8 cellular contexts compared by ENCODE assay signal in genomic region chr7:77940647-77941046, GRCh38.
DNase-seq lines count a peak whose midpoint lies in the region; ATAC-seq and TF ChIP-seq lines count a peak whose summit lies in the region.

No MANE protein-coding gene starts in this region.

- BruUV-seq in HCT116 (replicated peaks; lab: Mats Ljungman, UMichigan), result no TSS peak

- RAD21 ChIA-PET in HCT116 (lab: Charles Lee; ENCODE audit: low non-redundant PET in 1 of 2, low total read pairs in 2 of 2, uncharacterized antibody in 2 of 2, unreplicated experiment in 2 of 2), result no interaction called here

- DNase-seq in EH (ENCODE audit: low read depth), result peak; percentile 52
- peak; percentile 6 for DNase-seq in HCT116 (ENCODE audit: low read depth, low spot score)
- DNase-seq in dorsolateral prefrontal cortex, result peak in 2 of 10 donors; percentile 39 to 49
- DNase-seq in neural progenitor cell (ENCODE audit: low spot score), result peak; percentile 48
- no peak for DNase-seq in lower leg skin (ENCODE audit: low spot score in 2 of 2)

- no peaks in the 10 kb centered on the region for H3K9me2 ChIP-seq in HCT116 (ENCODE audit: insufficient read depth)

- no peak overlapping the region for H3K4me2 ChIP-seq in HCT116 (ENCODE audit: low read length)
- H3K4me2 ChIP-seq in OCI-LY3 (ENCODE audit: low read length), result no peak overlapping the region; the same call in 1 of the 2 replicates
- H3K4me2 ChIP-seq in neural progenitor cell, result no peak overlapping the region

- TF ChIP-seq RAD21 in HCT116 (IDR thresholded peaks at IDR 0.05; ENCODE audit: low read depth), result peak; percentile 65

- no peaks in the 10 kb centered on the region for H3K4me1 Mint-ChIP-seq in neural progenitor cell

- H3K4me1 ChIP-seq in HCT116 (ENCODE audit: control insufficient read depth in 1 of 2, insufficient read depth in 2 of 2, low read length in 2 of 2) (no peaks in the 10 kb centered on the region), OCI-LY3 (ENCODE audit: low read length) (peaks cover 10% of the 10 kb centered on the region), neural progenitor cell (no peaks in the 10 kb centered on the region)

- intact Hi-C loops in HCT116 (cut with micrococcal nuclease) (loop anchor here (1.0 to 2.0 kb wide), 3 partner anchors 100 to 984 kb away; no protein-coding TSS in a partner anchor), dorsolateral prefrontal cortex (cut with DNase I) (loop anchor here in 1 of 2 donors (10.0 kb wide), 1 partner anchor 74 kb away; no protein-coding TSS in a partner anchor), lower leg skin (cut with DNase I; ENCODE audit: low total_unique reads) (loop anchor here (10.0 kb wide), 1 partner anchor 796 kb away; no protein-coding TSS in a partner anchor)

- H3K27ac ChIP-seq in HCT116 (ENCODE audit: low read depth, low read length), result no peak overlapping the region
- H3K27ac ChIP-seq in OCI-LY3 (ENCODE audit: low read length), result no peak overlapping the region
- H3K27ac ChIP-seq in dorsolateral prefrontal cortex, result no peak overlapping the region
- H3K27ac ChIP-seq in neural progenitor cell, result no peak overlapping the region

- peaks cover 9% of the 10 kb centered on the region for H3K36me3 Mint-ChIP-seq in neural progenitor cell

- H3K4me3 ChIP-seq in HCT116 (replicated peaks in 1 of 2; ENCODE audit: low read depth in 1 of 2, low read length in 2 of 2) (no peak overlapping the region), OCI-LY3 (ENCODE audit: low read length) (no peak overlapping the region), dorsolateral prefrontal cortex (no peak overlapping the region), neural progenitor cell (no peak overlapping the region), lower leg skin (ENCODE audit: low read depth, poor library complexity, severe bottlenecking) (no peak overlapping the region)

- no peaks in the 10 kb centered on the region for H3K27me3 Mint-ChIP-seq in neural progenitor cell (ENCODE audit: insufficient read depth, low read depth)

- H4K20me1 ChIP-seq in HCT116 (ENCODE audit: insufficient read depth) (no peaks in the 10 kb centered on the region), OCI-LY3 (ENCODE audit: insufficient read depth, low read length) (no peaks in the 10 kb centered on the region), neural progenitor cell (ENCODE audit: low read depth) (no peaks in the 10 kb centered on the region)

- H3K9ac ChIP-seq in HCT116 (ENCODE audit: low read length) (no peak overlapping the region), OCI-LY3 (ENCODE audit: low read length) (no peak overlapping the region), neural progenitor cell (no peak overlapping the region)

- no peak overlapping the region for H3K4me3 Mint-ChIP-seq in neural progenitor cell

- TF ChIP-seq CTCF in HCT116 (IDR thresholded peaks at IDR 0.05 in 2 of 3, conservative IDR thresholded peaks at IDR 0.05 in 1 of 3; ENCODE audit: borderline replicate concordance in 1 of 3, insufficient read depth in 1 of 3, low read depth in 2 of 3, low read length in 2 of 3), result peak; percentile 54 to 74 (median 63)
- peak; percentile 77 for TF ChIP-seq CTCF in OCI-LY3 (IDR thresholded peaks at IDR 0.05; ENCODE audit: low read depth, low read length)
- TF ChIP-seq CTCF in dorsolateral prefrontal cortex (IDR thresholded peaks at IDR 0.05 in 54 of 56, conservative IDR thresholded peaks at IDR 0.05 in 2 of 56; ENCODE audit: low read depth in 1 of 56, partially characterized antibody in 56 of 56), result peak; percentile 31 to 85 (median 68)
- peak; percentile 87 for TF ChIP-seq CTCF in neural progenitor cell (IDR thresholded peaks at IDR 0.05)
- no peak for TF ChIP-seq CTCF in lower leg skin (IDR thresholded peaks at IDR 0.05)

- no peaks in the 10 kb centered on the region for H3K36me3 ChIP-seq in HCT116 (ENCODE audit: control insufficient read depth in 1 of 2, insufficient read depth in 2 of 2, low read length in 2 of 2)
- no peaks in the 10 kb centered on the region for H3K36me3 ChIP-seq in OCI-LY3 (replicated peaks; ENCODE audit: low read depth, low read length)
- H3K36me3 ChIP-seq in neural progenitor cell, result no peaks in the 10 kb centered on the region

- ATAC-seq in HCT116, result no peak
- no peak for ATAC-seq in HG02870 (IDR thresholded peaks at IDR 0.05; ENCODE audit: unreplicated experiment)
- no peak for ATAC-seq in GM21723 (IDR thresholded peaks at IDR 0.05; ENCODE audit: unreplicated experiment)

- H2AFZ ChIP-seq in HCT116 (ENCODE audit: low read depth, low read length, poor library complexity, severe bottlenecking), result no peak overlapping the region
- H2AFZ ChIP-seq in OCI-LY3 (ENCODE audit: low read depth, low read length), result no peak overlapping the region
- no peak overlapping the region for H2AFZ ChIP-seq in neural progenitor cell (replicated peaks)

- CTCF ChIA-PET in HCT116 (lab: Charles Lee), result interaction anchor here (0.6 to 1.1 kb wide), 4 partner anchors 100 to 286 kb away, joined by 3 to 5 read pairs (median 3); no protein-coding TSS in a partner anchor

- H3F3A ChIP-seq in neural progenitor cell (ENCODE audit: low read depth), result peaks cover 10% of the 10 kb centered on the region

- no peaks in the 10 kb centered on the region for H3K9me3 ChIP-seq in HCT116 (ENCODE audit: control insufficient read depth in 1 of 2, insufficient read depth in 1 of 2, low read depth in 1 of 2, low read length in 2 of 2)
- H3K9me3 ChIP-seq in OCI-LY3 (ENCODE audit: insufficient read depth, low read length), result no peaks in the 10 kb centered on the region
- no peaks in the 10 kb centered on the region for H3K9me3 ChIP-seq in neural progenitor cell (ENCODE audit: low read depth)

- no peaks in the 10 kb centered on the region for H3K9me3 Mint-ChIP-seq in neural progenitor cell

- H3K79me2 ChIP-seq in HCT116 (ENCODE audit: insufficient read depth, low read length) (no peaks in the 10 kb centered on the region), OCI-LY3 (ENCODE audit: low read length) (no peaks in the 10 kb centered on the region), neural progenitor cell (ENCODE audit: low read depth) (no peaks in the 10 kb centered on the region)

- no peaks in the 10 kb centered on the region for H3K27me3 ChIP-seq in HCT116 (ENCODE audit: insufficient read depth, low read length)
- H3K27me3 ChIP-seq in OCI-LY3 (ENCODE audit: low read depth, low read length), result no peaks in the 10 kb centered on the region
- no peaks in the 10 kb centered on the region for H3K27me3 ChIP-seq in dorsolateral prefrontal cortex
- H3K27me3 ChIP-seq in neural progenitor cell, result no peaks in the 10 kb centered on the region

- no peak overlapping the region for H3K27ac Mint-ChIP-seq in neural progenitor cell

- POLR2A ChIA-PET in HCT116 (lab: Charles Lee), result no interaction called here

- TF ChIP-seq POLR2A in HCT116 (IDR thresholded peaks at IDR 0.05; ENCODE audit: borderline replicate concordance, extremely low read depth, insufficient read depth, insufficient read length) (no peak), lower leg skin (IDR thresholded peaks at IDR 0.05) (no peak)

TF ChIP-seq in HCT116, 20 proteins besides CTCF, POLR2A, EP300 and RAD21:
- no peak for TF ChIP-seq EGR1 (IDR thresholded peaks at IDR 0.05; ENCODE audit: low read depth)

Comparison
In these comparisons a context has a peak if more than half of its experiments do, and no peak if none do; other contexts are left out.
1. DNase-seq: peak in EH (single experiment), HCT116 (single experiment) and neural progenitor cell (single experiment); none in lower leg skin (0 of 2).
2. CTCF ChIP-seq: peak in HCT116 (3 of 3), OCI-LY3 (single experiment), dorsolateral prefrontal cortex (56 of 56) and neural progenitor cell (single experiment); none in lower leg skin (0 of 3).